ENCODE assay signal across 8 cellular contexts in genomic region chr21:44892536-44893277, GRCh38. TPM values are rescaled to one million over a fixed set of nuclear protein-coding genes. Genes with fewer than 3 reads are reported as not detected.
DNase-seq lines count a peak whose midpoint lies in the region; ATAC-seq and TF ChIP-seq lines count a peak whose summit lies in the region.

No MANE protein-coding gene starts in this region.

- no peak overlapping the region for H3K4me3 Mint-ChIP-seq in CD8-positive, alpha-beta T cell

- CTCF ChIA-PET in CD8-positive, alpha-beta T cell (lab: Charles Lee): interaction anchor here (0.6 to 10.0 kb wide), 17 partner anchors 12 to 382 kb away, joined by 3 to 169 read pairs (median 5); partner anchors contain the start of gene ITGB2

- H3K4me1 ChIP-seq in CD8-positive, alpha-beta T cell (ENCODE audit: insufficient read depth, low read length): peaks cover 13% of the 10 kb centered on the region
- H3K4me1 ChIP-seq in gastrocnemius medialis: no peaks in the 10 kb centered on the region

- H3K27ac ChIP-seq in CD8-positive, alpha-beta T cell (ENCODE audit: low read depth, low read length): no peak overlapping the region
- no peak overlapping the region for H3K27ac ChIP-seq in gastrocnemius medialis

- peak; percentile 90 for ATAC-seq in CD8-positive, alpha-beta T cell
- ATAC-seq in HG02642 (IDR thresholded peaks at IDR 0.05; ENCODE audit: poor library complexity, unreplicated experiment) (peak; percentile 62), gastrocnemius medialis (peak; percentile 52 to 67), GM21390 (IDR thresholded peaks at IDR 0.05; ENCODE audit: unreplicated experiment) (no peak), GM19463 (IDR thresholded peaks at IDR 0.05; ENCODE audit: unreplicated experiment) (no peak)

- intact Hi-C loops in CD8-positive, alpha-beta T cell (cut with DNase I, micrococcal nuclease): loop anchor here (1.0 to 5.0 kb wide), 7 partner anchors 18 to 380 kb away; no protein-coding TSS in a partner anchor
- intact Hi-C loops in gastrocnemius medialis (cut with DNase I; ENCODE audit: low total_unique reads): loop anchor here (2.0 kb wide), 2 partner anchors 40 to 244 kb away; no protein-coding TSS in a partner anchor

- in situ Hi-C loops in gastrocnemius medialis (cut with MboI; ENCODE audit: low sequenced_read_pairs in 4 of 4): no loop called here

- POLR2A ChIA-PET in CD8-positive, alpha-beta T cell (lab: Charles Lee): interaction anchor here (0.7 to 5.2 kb wide), 6 partner anchors 11 to 52 kb away, joined by 3 to 28 read pairs (median 4); partner anchors contain the start of gene PTTG1IP

- H3K27ac Mint-ChIP-seq in CD8-positive, alpha-beta T cell: peak overlapping the region; percentile 79

- H3K9me3 Mint-ChIP-seq in CD8-positive, alpha-beta T cell: no peaks in the 10 kb centered on the region

- peaks cover 58% of the 10 kb centered on the region for H3K36me3 Mint-ChIP-seq in CD8-positive, alpha-beta T cell

- H3K4me3 ChIP-seq in CD8-positive, alpha-beta T cell (ENCODE audit: low read depth, low read length): no peak overlapping the region
- H3K4me3 ChIP-seq in gastrocnemius medialis: no peak overlapping the region

- DNase-seq in CD8-positive, alpha-beta T cell: peak; percentile 56 to 86 (median 72)
- DNase-seq in RPMI8226: peak; percentile 84
- DNase-seq in activated gamma-delta T cell (lab: John Stamatoyannopoulos, UW): peak; percentile 49
- DNase-seq in glomerular visceral epithelial cell (ENCODE audit: extremely low spot score): peak; percentile 36
- peak in 1 of 2 donors; percentile 48 for DNase-seq in gastrocnemius medialis

- H3K36me3 ChIP-seq in CD8-positive, alpha-beta T cell (ENCODE audit: insufficient read depth, low read length): peaks cover 53% of the 10 kb centered on the region
- H3K36me3 ChIP-seq in gastrocnemius medialis: no peaks in the 10 kb centered on the region

- H3K9me3 ChIP-seq in CD8-positive, alpha-beta T cell (ENCODE audit: low read length): no peaks in the 10 kb centered on the region
- no peaks in the 10 kb centered on the region for H3K9me3 ChIP-seq in gastrocnemius medialis

- no peaks in the 10 kb centered on the region for H3K27me3 ChIP-seq in CD8-positive, alpha-beta T cell (ENCODE audit: insufficient read depth, low read length)
- H3K27me3 ChIP-seq in gastrocnemius medialis: peaks cover 0 to 8% (median 2%) of the 10 kb centered on the region in 3 donors

- H3K27me3 Mint-ChIP-seq in CD8-positive, alpha-beta T cell (ENCODE audit: low read depth): no peaks in the 10 kb centered on the region

- H3K4me1 Mint-ChIP-seq in CD8-positive, alpha-beta T cell (ENCODE audit: low read depth): peaks cover 15% of the 10 kb centered on the region

- TF ChIP-seq CTCF in CD8-positive, alpha-beta T cell (IDR thresholded peaks at IDR 0.05): peak; percentile 96
- peak; percentile 58 to 84 (median 75) for TF ChIP-seq CTCF in gastrocnemius medialis (IDR thresholded peaks at IDR 0.05 in 4 of 5, conservative IDR thresholded peaks at IDR 0.05 in 1 of 5)

- TF ChIP-seq POLR2A in gastrocnemius medialis (IDR thresholded peaks at IDR 0.05): no peak

RNA-seq across cellular contexts. Expression of gene PTTG1IP, which starts 19.2 kb away (rescaled TPM):
- 10 to 100 TPM; 71.0 to 73.3 TPM for total RNA-seq in CD8-positive, alpha-beta T cell
- total RNA-seq in gastrocnemius medialis: 100 to 1,000 TPM; 116 to 217 (median 127) TPM

RNA-seq across cellular contexts. Expression of gene ITGB2, which starts 28.0 kb away (rescaled TPM):
- 100 to 1,000 TPM; 234 to 245 TPM for total RNA-seq in CD8-positive, alpha-beta T cell
- 10 to 100 TPM; 10.9 to 41.7 (median 27.4) TPM for total RNA-seq in gastrocnemius medialis

RNA-seq across cellular contexts. Expression of gene SLX9, which starts 47.1 kb away (rescaled TPM):
- total RNA-seq in CD8-positive, alpha-beta T cell: 10 to 100 TPM in 1 of 2 experiments, 1 to 10 TPM in 1; 8.2 to 10.0 TPM
- total RNA-seq in gastrocnemius medialis: 10 to 100 TPM; 23.7 to 37.6 (median 25.8) TPM

Comparison
In these comparisons a context has a peak if more than half of its experiments do, and no peak if none do; other contexts are left out.
1. ATAC-seq: peak in CD8-positive, alpha-beta T cell (single experiment), HG02642 (single experiment) and gastrocnemius medialis (2 of 2); none in GM21390 (single experiment) and GM19463 (single experiment).
2. RNA of gene ITGB2, which starts 28.0 kb away (total RNA-seq): 234 to 245 TPM in CD8-positive, alpha-beta T cell; 10.9 to 41.7 TPM in gastrocnemius medialis; every median in the first group is over 4 times any median in the second.